12 cellular contexts compared by ENCODE assay signal in genomic region chr9:89226076-89226475, GRCh38. TPM values are rescaled to one million over a fixed set of nuclear protein-coding genes. Genes with fewer than 3 reads are reported as not detected.
A peak's percentile ranks its signal among the peaks of the same experiment; 100 is the strongest.
DNase-seq lines count a peak whose midpoint lies in the region; ATAC-seq and TF ChIP-seq lines count a peak whose summit lies in the region.
"Had no signal": no experiment of that assay in that cellular context is flagged by ENCODE, and none has a peak within 500 bp of the region (broad histone marks: within the 10 kb centered on the region; RNA-seq: fewer than 3 reads in every experiment).

No MANE protein-coding gene starts in this region.

- intact Hi-C loops in uterus (cut with DNase I; ENCODE audit: low total_unique reads) = no loop called here

- no peaks in the 10 kb centered on the region for H3K27me3 ChIP-seq in ectodermal cell (ENCODE audit: control insufficient read depth, insufficient read depth, low read length, poor library complexity, severe bottlenecking)
- H3K27me3 ChIP-seq in iPS-20b (ENCODE audit: insufficient read depth, low read length) = no peaks in the 10 kb centered on the region
- no peaks in the 10 kb centered on the region for H3K27me3 ChIP-seq in uterus

- H3K9me3 ChIP-seq in ectodermal cell (ENCODE audit: control insufficient read depth, low read length) = no peaks in the 10 kb centered on the region
- no peaks in the 10 kb centered on the region for H3K9me3 ChIP-seq in iPS-20b (ENCODE audit: insufficient read depth, low read depth, low read length)
- no peaks in the 10 kb centered on the region for H3K9me3 ChIP-seq in uterus

- no peak for TF ChIP-seq CTCF in uterus (IDR thresholded peaks at IDR 0.05)

- TF ChIP-seq POLR2A in uterus (IDR thresholded peaks at IDR 0.05) = no peak

- H3K36me3 ChIP-seq in ectodermal cell (ENCODE audit: control insufficient read depth, insufficient read depth, low read length) (no peaks in the 10 kb centered on the region), iPS-20b (ENCODE audit: insufficient read depth, low read depth, low read length) (no peaks in the 10 kb centered on the region), uterus (no peaks in the 10 kb centered on the region)

- peak overlapping the region; percentile 38; the same call in 1 of the 2 replicates for H3K9ac ChIP-seq in iPS-20b (ENCODE audit: low read depth, low read length)

- H3K27ac ChIP-seq in ectodermal cell (ENCODE audit: insufficient read depth, low read depth, low read length, poor library complexity, severe bottlenecking) = peak overlapping the region; percentile 94
- peak overlapping the region; percentile 33 for H3K27ac ChIP-seq in iPS-20b (ENCODE audit: low read length)
- H3K27ac ChIP-seq in uterus = peak overlapping the region; percentile 72 to 83

- DNase-seq in NCI-H748 (lab: John Stamatoyannopoulos, UW; ENCODE audit: unreplicated experiment) (peak; percentile 69), NCI-H748 treated with DMSO at 0.1 percent for 48 hours (lab: John Stamatoyannopoulos, UW) (no peak), uterus (peak; percentile 72 to 79), DMS79 treated with DMSO at 0.1 percent for 48 hours (lab: John Stamatoyannopoulos, UW) (no peak), NCI-H345 (lab: John Stamatoyannopoulos, UW) (no peak)
- DNase-seq: central memory CD4-positive, alpha-beta T cell; NCI-H187 treated with DMSO at 0.1 percent for 48 hours; RPMI8226 had no signal

- H3K4me1 ChIP-seq in ectodermal cell (ENCODE audit: control insufficient read depth, insufficient read depth, low read length) = peaks cover 30% of the 10 kb centered on the region
- peaks cover 17% of the 10 kb centered on the region; the same call in 1 of the 2 replicates for H3K4me1 ChIP-seq in iPS-20b (ENCODE audit: insufficient read depth, low read length)
- peaks cover 4 to 5% of the 10 kb centered on the region in 2 donors for H3K4me1 ChIP-seq in uterus

- H3K4me3 ChIP-seq in ectodermal cell (ENCODE audit: insufficient read depth, low read depth, low read length) (no peak overlapping the region), iPS-20b (ENCODE audit: low read length) (no peak overlapping the region), uterus (no peak overlapping the region)

- no peak for ATAC-seq in GM19452 (IDR thresholded peaks at IDR 0.05; ENCODE audit: unreplicated experiment)
- ATAC-seq: stimulated activated effector memory CD8-positive, alpha-beta T cell treated with anti-CD3 and anti-CD28 coated beads, Interleukin-12 subunit alpha, Interleukin-12 subunit beta, amount 100 ng/mL, for 72 hours had no signal

- 39 to 44% methylated on average over 3 of the region's 3 CpGs for WGBS in ectodermal cell, 2 experiments

RNA-seq across cellular contexts. Expression of gene SHC3, which starts 47.5 kb away (rescaled TPM):
- 2.0 TPM for polyA plus RNA-seq in ectodermal cell (2013, experiment 1 of 4)
- 1.6 TPM for polyA plus RNA-seq in ectodermal cell (2013, experiment 2 of 4)
- polyA plus RNA-seq in ectodermal cell (2013, experiment 3 of 4) = 1.8 TPM
- polyA plus RNA-seq in ectodermal cell (2013, experiment 4 of 4) = 3.2 TPM
- total RNA-seq in uterus = 1 to 10 TPM in 3 of 4 donors, under 1 TPM in 1; 0.51 to 3.5 (median 2.5) TPM

Comparison
In these comparisons a context has a peak if more than half of its experiments do, and no peak if none do; other contexts are left out.
1. DNase-seq: peak in NCI-H748 (single experiment) and uterus (2 of 2); none in NCI-H748 treated with DMSO at 0.1 percent for 48 hours (single experiment), DMS79 treated with DMSO at 0.1 percent for 48 hours (single experiment) and NCI-H345 (single experiment).
2. H3K27ac ChIP-seq: peak in every context shown above with its lines; median percentile 94 in ectodermal cell; 78 in uterus; 33 in iPS-20b.